In the genomic region with DNA sequence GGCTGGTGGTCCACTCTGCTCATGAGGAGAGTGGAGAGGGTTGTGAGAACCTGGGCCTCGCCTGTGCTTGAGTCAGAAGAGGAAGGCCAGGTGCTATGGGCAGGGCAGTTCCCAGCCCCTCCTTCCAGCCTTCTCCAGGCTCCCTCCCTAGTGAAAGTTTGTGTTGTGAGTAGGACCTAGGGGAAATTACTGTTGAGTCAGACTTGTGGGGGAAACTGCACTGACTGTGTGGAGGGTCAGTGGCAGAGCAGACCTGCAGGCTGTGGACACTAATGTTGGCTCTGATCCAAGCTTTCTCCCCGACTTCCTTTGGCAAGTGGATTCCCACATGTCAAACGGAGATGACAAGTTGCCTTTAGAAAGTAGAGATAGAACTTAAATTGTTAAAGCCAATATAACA, we compare ENCODE assay signal across 1 cellular context.
TF ChIP-seq lines count a peak whose summit lies in the region.

No MANE protein-coding gene starts in this region.

TF ChIP-seq in H1, 55 proteins besides CTCF, POLR2A, EP300 and RAD21:
- TF ChIP-seq KDM4A (IDR thresholded peaks at IDR 0.05; ENCODE audit: low read depth, low read length, severe bottlenecking) (no peak), SP4 (IDR thresholded peaks at IDR 0.05; ENCODE audit: low read length) (no peak), ASH2L (IDR thresholded peaks at IDR 0.05; ENCODE audit: low read length) (peak; percentile 31), BRCA1 (IDR thresholded peaks at IDR 0.05; ENCODE audit: low read depth, low read length) (no peak), CBX8 (IDR thresholded peaks at IDR 0.05; ENCODE audit: borderline replicate concordance, low read depth, low read length) (no peak), EGR1 (IDR thresholded peaks at IDR 0.05; ENCODE audit: borderline replicate concordance, low read depth, low read length) (peak; percentile 51; the same call in 1 of the 2 replicates), TAF1 (IDR thresholded peaks at IDR 0.05; ENCODE audit: low read depth, low read length) (no peak), JUND (IDR thresholded peaks at IDR 0.05; ENCODE audit: low read length) (no peak), CHD2 (IDR thresholded peaks at IDR 0.05; ENCODE audit: low read length) (no peak)
- TF ChIP-seq, protein P1, sequence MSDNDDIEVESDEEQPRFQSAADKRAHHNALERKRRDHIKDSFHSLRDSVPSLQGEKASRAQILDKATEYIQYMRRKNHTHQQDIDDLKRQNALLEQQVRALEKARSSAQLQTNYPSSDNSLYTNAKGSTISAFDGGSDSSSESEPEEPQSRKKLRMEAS (IDR thresholded peaks at IDR 0.05) = no peak
TF ChIP-seq in H1: peak in this region for 2.
